Comparison of ENCODE assay signal across 8 cellular contexts in the genomic region with DNA sequence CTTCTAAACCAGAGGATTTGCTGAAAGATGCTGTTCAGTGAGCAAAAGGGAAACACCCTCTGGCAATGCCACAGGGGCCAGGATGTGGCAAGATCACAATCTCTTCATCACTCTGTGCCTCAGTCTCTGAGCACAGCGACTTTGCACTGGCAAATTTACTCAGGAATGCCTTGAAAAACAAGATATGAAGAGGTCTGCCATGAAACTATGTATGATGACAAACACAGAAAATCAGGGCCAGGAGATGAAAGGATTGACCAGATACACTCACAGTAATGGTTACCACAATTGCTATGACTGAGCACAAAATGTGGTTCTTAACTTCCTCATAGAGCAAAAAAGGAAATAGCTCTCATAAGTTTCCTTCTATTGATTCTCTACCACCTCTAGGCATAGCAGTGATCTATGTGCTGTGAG. TPM values are rescaled to one million over a fixed set of nuclear protein-coding genes. Genes with fewer than 3 reads are reported as not detected.
A peak's percentile ranks its signal among the peaks of the same experiment; 100 is the strongest.
DNase-seq lines count a peak whose midpoint lies in the region; ATAC-seq and TF ChIP-seq lines count a peak whose summit lies in the region.

No MANE protein-coding gene starts in this region.

- no peaks in the 10 kb centered on the region for H3K36me3 ChIP-seq in colonic mucosa

- H3K4me3 Mint-ChIP-seq in stimulated activated memory B cell treated with anti-CD40 and anti-IgM and Interleukin-4, amounts not matched to agents 10 μg/mL and 1 μg/mL and 100 μg/mL, for 72 hours = no peak overlapping the region

- H3K9me3 Mint-ChIP-seq in stimulated activated memory B cell treated with anti-CD40 and anti-IgM and Interleukin-4, amounts not matched to agents 10 μg/mL and 1 μg/mL and 100 μg/mL, for 72 hours = no peaks in the 10 kb centered on the region

- H3K27ac Mint-ChIP-seq in stimulated activated memory B cell treated with anti-CD40 and anti-IgM and Interleukin-4, amounts not matched to agents 10 μg/mL and 1 μg/mL and 100 μg/mL, for 72 hours = peak overlapping the region; percentile 70

- DNase-seq in T-helper 22 cell (ENCODE audit: low read depth) (peak; percentile 71), colonic mucosa (peak; percentile 43), HCEC 1CT (no peak), DMS 273 (lab: John Stamatoyannopoulos, UW; ENCODE audit: unreplicated experiment) (no peak), D341Med (ENCODE audit: low spot score) (no peak)

- no peak for TF ChIP-seq CTCF in colonic mucosa (IDR thresholded peaks at IDR 0.05)

- H3K27ac ChIP-seq in colonic mucosa = peak overlapping the region; percentile 15

- intact Hi-C loops in colonic mucosa (cut with DNase I) = no loop called here

- H3K4me1 ChIP-seq in colonic mucosa = peaks cover 22% of the 10 kb centered on the region

- H3K27me3 Mint-ChIP-seq in stimulated activated memory B cell treated with anti-CD40 and anti-IgM and Interleukin-4, amounts not matched to agents 10 μg/mL and 1 μg/mL and 100 μg/mL, for 72 hours = no peaks in the 10 kb centered on the region

- no peak overlapping the region for H3K4me3 ChIP-seq in colonic mucosa

- H3K4me1 Mint-ChIP-seq in stimulated activated memory B cell treated with anti-CD40 and anti-IgM and Interleukin-4, amounts not matched to agents 10 μg/mL and 1 μg/mL and 100 μg/mL, for 72 hours = peaks cover 63% of the 10 kb centered on the region

- H3K9me3 ChIP-seq in colonic mucosa = no peaks in the 10 kb centered on the region

- peak overlapping the region in 1 of 2 donors; percentile 21 for H3K9ac ChIP-seq in colonic mucosa (ENCODE audit: low read depth in 2 of 2, low read length in 2 of 2)

- peak; percentile 63 for ATAC-seq in GM19324 (IDR thresholded peaks at IDR 0.05; ENCODE audit: low FRiP score, unreplicated experiment)
- ATAC-seq in HG03159 (IDR thresholded peaks at IDR 0.05; ENCODE audit: unreplicated experiment) = peak; percentile 85
- peak; percentile 89 for ATAC-seq in stimulated activated memory B cell treated with anti-CD40 and anti-IgM and Interleukin-4, amounts not matched to agents 10 μg/mL and 1 μg/mL and 100 μg/mL, for 72 hours

- no peaks in the 10 kb centered on the region for H3K27me3 ChIP-seq in colonic mucosa

- peaks cover 21% of the 10 kb centered on the region for H3K36me3 Mint-ChIP-seq in stimulated activated memory B cell treated with anti-CD40 and anti-IgM and Interleukin-4, amounts not matched to agents 10 μg/mL and 1 μg/mL and 100 μg/mL, for 72 hours

RNA-seq across cellular contexts. Expression of a gene that starts 5.8 kb away (rescaled TPM):
- 10 to 100 TPM; 28.0 to 47.0 TPM for total RNA-seq in colonic mucosa

RNA-seq across cellular contexts. Expression of a gene that starts 6.0 kb away (rescaled TPM):
- 10 to 100 TPM; 29.3 to 39.6 TPM for total RNA-seq in colonic mucosa

Comparison
In these comparisons a context has a peak if more than half of its experiments do, and no peak if none do; other contexts are left out.
1. DNase-seq: peak in T-helper 22 cell (single experiment) and colonic mucosa (single experiment); none in HCEC 1CT (single experiment), DMS 273 (single experiment) and D341Med (single experiment).
2. Peak in every context shown above with its lines, with median percentiles within 50 percentile points of each other: ATAC-seq.